ENCODE assay signal across 8 cellular contexts in genomic region chr15:96058103-96058851, GRCh38.
DNase-seq lines count a peak whose midpoint lies in the region; ATAC-seq lines count a peak whose summit lies in the region.
"Had no signal": no experiment of that assay in that cellular context is flagged by ENCODE, and none has a peak within 500 bp of the region (broad histone marks: within the 10 kb centered on the region; RNA-seq: fewer than 3 reads in every experiment).

No MANE protein-coding gene starts in this region.

- no peaks in the 10 kb centered on the region for H3K9me3 Mint-ChIP-seq in activated T-cell treated with anti-CD3 and anti-CD28 coated beads, Interleukin-2, amount 50 U/mL, for 24 hours
- H3K9me3 Mint-ChIP-seq in activated naive CD4-positive, alpha-beta T cell treated with anti-CD3 and anti-CD28 coated beads for 36 hours = peaks cover 4% of the 10 kb centered on the region

- DNase-seq in Kasumi-1 (lab: John Stamatoyannopoulos, UW) (peak; percentile 47 to 70), putamen (ENCODE audit: low spot score) (peak; percentile 7)
- no peak for DNase-seq in activated T-cell treated with anti-CD3 and anti-CD28 coated beads, Interleukin-2, amount 50 U/mL, for 24 hours
- DNase-seq in activated naive CD4-positive, alpha-beta T cell treated with anti-CD3 and anti-CD28 coated beads for 36 hours = no peak
- no peak for DNase-seq in stimulated activated CD4-positive, alpha-beta T cell treated with anti-CD3 and anti-CD28 coated beads, Interleukin-15, amount 100 ng/mL, for 24 hours

- H3K27me3 Mint-ChIP-seq in activated T-cell treated with anti-CD3 and anti-CD28 coated beads, Interleukin-2, amount 50 U/mL, for 24 hours = peaks cover 47% of the 10 kb centered on the region
- H3K27me3 Mint-ChIP-seq in activated naive CD4-positive, alpha-beta T cell treated with anti-CD3 and anti-CD28 coated beads for 36 hours (ENCODE audit: low read depth) = peaks cover 57% of the 10 kb centered on the region

- intact Hi-C loops in activated naive CD4-positive, alpha-beta T cell treated with anti-CD3 and anti-CD28 coated beads for 36 hours (cut with micrococcal nuclease) = no loop called here

- ATAC-seq in GM18873 (IDR thresholded peaks at IDR 0.05; ENCODE audit: low FRiP score, unreplicated experiment) (peak; percentile 93), HG02623 (IDR thresholded peaks at IDR 0.05; ENCODE audit: unreplicated experiment) (peak; percentile 80)

- H3K27ac Mint-ChIP-seq in activated T-cell treated with anti-CD3 and anti-CD28 coated beads, Interleukin-2, amount 50 U/mL, for 24 hours = no peak overlapping the region
- H3K27ac Mint-ChIP-seq in activated naive CD4-positive, alpha-beta T cell treated with anti-CD3 and anti-CD28 coated beads for 36 hours = no peak overlapping the region
- H3K27ac Mint-ChIP-seq: stimulated activated naive CD8-positive, alpha-beta T cell treated with anti-CD3 and anti-CD28 coated beads, Interleukin-15, Interleukin-2, amounts not matched to agents 100 ng/mL and 50 ng/mL, for 24 hours had no signal

- peaks cover 8% of the 10 kb centered on the region for H3K4me1 Mint-ChIP-seq in activated T-cell treated with anti-CD3 and anti-CD28 coated beads, Interleukin-2, amount 50 U/mL, for 24 hours (ENCODE audit: low read depth)
- H3K4me1 Mint-ChIP-seq in activated naive CD4-positive, alpha-beta T cell treated with anti-CD3 and anti-CD28 coated beads for 36 hours (ENCODE audit: low read depth) = peaks cover 10% of the 10 kb centered on the region

- CTCF ChIA-PET in activated naive CD4-positive, alpha-beta T cell treated with anti-CD3 and anti-CD28 coated beads for 36 hours (lab: Charles Lee) = interaction anchor here (0.7 kb wide), 1 partner anchor 437 kb away, joined by 3 read pairs; no protein-coding TSS in a partner anchor

- H3K36me3 Mint-ChIP-seq in activated T-cell treated with anti-CD3 and anti-CD28 coated beads, Interleukin-2, amount 50 U/mL, for 24 hours (ENCODE audit: low read depth) = no peaks in the 10 kb centered on the region
- H3K36me3 Mint-ChIP-seq in activated naive CD4-positive, alpha-beta T cell treated with anti-CD3 and anti-CD28 coated beads for 36 hours (ENCODE audit: low read depth) = no peaks in the 10 kb centered on the region

- no peak overlapping the region for H3K4me3 Mint-ChIP-seq in activated T-cell treated with anti-CD3 and anti-CD28 coated beads, Interleukin-2, amount 50 U/mL, for 24 hours
- no peak overlapping the region for H3K4me3 Mint-ChIP-seq in activated naive CD4-positive, alpha-beta T cell treated with anti-CD3 and anti-CD28 coated beads for 36 hours
- H3K4me3 Mint-ChIP-seq: stimulated activated naive CD8-positive, alpha-beta T cell treated with anti-CD3 and anti-CD28 coated beads, Interleukin-15, Interleukin-2, amounts not matched to agents 100 ng/mL and 50 ng/mL, for 24 hours had no signal

Comparison
In these comparisons a context has a peak if more than half of its experiments do, and no peak if none do; other contexts are left out.
1. DNase-seq: peak in Kasumi-1 (2 of 2) and putamen (single experiment); none in activated T-cell treated with anti-CD3 and anti-CD28 coated beads, Interleukin-2, amount 50 U/mL, for 24 hours (single experiment), activated naive CD4-positive, alpha-beta T cell treated with anti-CD3 and anti-CD28 coated beads for 36 hours (single experiment) and stimulated activated CD4-positive, alpha-beta T cell treated with anti-CD3 and anti-CD28 coated beads, Interleukin-15, amount 100 ng/mL, for 24 hours (single experiment).